ENCODE assay signal across 20 cellular contexts in the genomic region with DNA sequence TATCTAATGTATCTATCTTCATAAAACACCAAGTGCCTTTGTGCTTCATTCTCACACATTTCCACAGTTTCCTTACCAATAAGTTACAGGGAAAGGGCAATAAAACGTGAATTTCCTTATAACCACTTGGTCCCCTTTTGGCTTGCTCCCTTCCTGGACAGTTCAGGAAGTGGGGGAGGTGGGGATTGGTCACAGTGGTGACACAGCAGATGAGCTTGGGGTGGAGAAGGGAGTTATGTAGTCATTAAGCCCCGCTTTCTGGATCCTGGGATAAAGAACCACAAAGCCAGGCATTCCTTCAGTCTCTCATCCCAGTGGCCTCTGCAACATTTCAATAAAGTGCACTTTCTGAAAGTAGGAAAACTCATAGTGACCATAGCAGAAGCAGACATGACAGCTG. TPM values are rescaled to one million over a fixed set of nuclear protein-coding genes. Genes with fewer than 3 reads are reported as not detected.
DNase-seq lines count a peak whose midpoint lies in the region; ATAC-seq and TF ChIP-seq lines count a peak whose summit lies in the region.
"Had no signal": no experiment of that assay in that cellular context is flagged by ENCODE, and none has a peak within 500 bp of the region (broad histone marks: within the 10 kb centered on the region; RNA-seq: fewer than 3 reads in every experiment).

No MANE protein-coding gene starts in this region.

- DNase-seq in AG10803 (ENCODE audit: low read depth) (peak; percentile 24), GF-D8 (lab: John Stamatoyannopoulos, UW) (peak; percentile 15), RPMI7951 (ENCODE audit: low read depth) (peak; percentile 46), kidney glomerular epithelial cell (lab: John Stamatoyannopoulos, UW) (peak; percentile 5), hippocampal formation (lab: John Stamatoyannopoulos, UW) (no peak), GOT3 (lab: John Stamatoyannopoulos, UW) (no peak), globus pallidus (ENCODE audit: low spot score) (no peak)
- DNase-seq: activated CD4-positive, alpha-beta T cell treated with anti-CD3 and anti-CD28 coated beads for 48 hours; AML-193; caudate nucleus; DMS153; foreskin melanocyte; HCEC 1CT; Karpas-422; mesenchymal stem cell; NCI-H187 treated with DMSO at 0.1 percent for 48 hours; NCI-H774; stimulated activated naive CD4-positive, alpha-beta T cell treated with Interleukin-2 at 50 U/mL for 16 hours had no signal

- no peak for ATAC-seq in HG03520 (IDR thresholded peaks at IDR 0.05; ENCODE audit: unreplicated experiment)

- TF ChIP-seq CTCF in AG10803 (conservative IDR thresholded peaks at IDR 0.05; ENCODE audit: low read length) = no peak

- H3K4me3 ChIP-seq in AG10803 (ENCODE audit: low read length) = no peak overlapping the region

RNA-seq across cellular contexts. Expression of a gene that starts 47.1 kb away (rescaled TPM):
- 0.60 and 0.68 TPM in 2 replicates for total RNA-seq in RPMI7951 (2014; rRNA removed; shearing (Covaris generic))
- total RNA-seq: osteocyte had no signal

Comparison
In these comparisons a context has a peak if more than half of its experiments do, and no peak if none do; other contexts are left out.
1. DNase-seq: peak in AG10803 (single experiment), GF-D8 (single experiment), RPMI7951 (single experiment) and kidney glomerular epithelial cell (single experiment); none in hippocampal formation (0 of 2), GOT3 (single experiment) and globus pallidus (single experiment).